Comparison of ENCODE assay signal across 14 cellular contexts in genomic region chr3:141915016-141915415, GRCh38.
"Had no signal": no experiment of that assay in that cellular context is flagged by ENCODE, and none has a peak within 500 bp of the region (broad histone marks: within the 10 kb centered on the region; RNA-seq: fewer than 3 reads in every experiment).

No MANE protein-coding gene starts in this region.

- H3K27ac Mint-ChIP-seq: activated naive CD4-positive, alpha-beta T cell treated with anti-CD3 and anti-CD28 coated beads, Interleukin-2, amount 50 U/mL, for 24 hours; immature natural killer cell; nephron progenitor cell; stimulated activated naive B cell treated with anti-CD40 and anti-IgM and Interleukin-4, amounts not matched to agents 10 μg/mL and 1 μg/mL and 100 μg/mL, for 72 hours; T-helper 1 cell treated with Interleukin-12 subunit alpha and Interleukin-12 subunit beta and Interleukin-4 antibody, amounts not matched to agents 30 μg/mL and 1 μg/mL, for 36 hours had no signal

- H3K4me1 ChIP-seq: adrenal gland, colonic mucosa had no signal

- H3K9me3 Mint-ChIP-seq: immature natural killer cell had no signal

- H3K9me3 ChIP-seq: adrenal gland, colonic mucosa had no signal

- H3K4me3 Mint-ChIP-seq: activated naive CD4-positive, alpha-beta T cell treated with anti-CD3 and anti-CD28 coated beads, Interleukin-2, amount 50 U/mL, for 24 hours; brain; immature natural killer cell; nephron progenitor cell; stimulated activated naive B cell treated with anti-CD40 and anti-IgM and Interleukin-4, amounts not matched to agents 10 μg/mL and 1 μg/mL and 100 μg/mL, for 72 hours; T-helper 1 cell treated with Interleukin-12 subunit alpha and Interleukin-12 subunit beta and Interleukin-4 antibody, amounts not matched to agents 30 μg/mL and 1 μg/mL, for 36 hours had no signal

- H3K27me3 Mint-ChIP-seq: activated naive CD4-positive, alpha-beta T cell treated with anti-CD3 and anti-CD28 coated beads, Interleukin-2, amount 50 U/mL, for 24 hours; brain; stimulated activated naive B cell treated with anti-CD40 and anti-IgM and Interleukin-4, amounts not matched to agents 10 μg/mL and 1 μg/mL and 100 μg/mL, for 72 hours had no signal

- H3K27me3 ChIP-seq: adrenal gland, colonic mucosa had no signal

- DNase-seq: activated CD4-positive, alpha-beta T cell treated with anti-CD3 and anti-CD28 coated beads, Interleukin-2, amount 50 U/mL, for 48 hours; activated gamma-delta T cell; central memory CD4-positive, alpha-beta T cell; immature natural killer cell; left cardiac atrium; nephron progenitor cell; nucleus accumbens; stimulated activated naive B cell treated with anti-CD40 and anti-IgM and Interleukin-4, amounts not matched to agents 10 μg/mL and 1 μg/mL and 100 μg/mL, for 72 hours; WERI-Rb-1 had no signal

- H3K4me1 Mint-ChIP-seq: brain, nephron progenitor cell had no signal

- H3K27ac ChIP-seq: colonic mucosa, WERI-Rb-1 had no signal

- H3K4me3 ChIP-seq: adrenal gland, colonic mucosa had no signal

- ATAC-seq: left cardiac atrium; stimulated activated naive B cell treated with anti-CD40 and anti-IgM and Interleukin-4, amounts not matched to agents 10 μg/mL and 1 μg/mL and 100 μg/mL, for 72 hours had no signal
